18 cellular contexts compared by ENCODE assay signal in the genomic region with DNA sequence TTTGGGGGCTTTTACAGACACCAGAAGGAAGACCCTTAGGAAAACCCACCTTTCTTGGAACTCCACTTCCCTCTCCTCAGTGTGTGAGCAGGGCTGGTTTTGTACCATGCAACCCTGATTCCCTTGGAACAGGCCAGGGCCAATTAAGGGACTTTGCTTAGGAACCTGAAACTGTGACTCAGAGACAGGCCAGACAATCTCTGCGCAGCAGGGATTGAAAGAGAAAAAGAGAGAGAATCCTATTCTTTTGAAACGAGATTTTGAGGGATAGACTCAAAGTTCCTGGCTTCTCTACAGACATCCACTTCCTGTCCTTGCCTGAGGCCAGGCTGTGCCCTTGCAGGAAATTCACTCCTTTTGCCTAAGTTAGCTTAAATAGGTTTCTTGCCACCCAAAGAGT. TPM values are rescaled to one million over a fixed set of nuclear protein-coding genes. Genes with fewer than 3 reads are reported as not detected.
DNase-seq lines count a peak whose midpoint lies in the region; ATAC-seq and TF ChIP-seq lines count a peak whose summit lies in the region.
"Had no signal": no experiment of that assay in that cellular context is flagged by ENCODE, and none has a peak within 500 bp of the region (broad histone marks: within the 10 kb centered on the region; RNA-seq: fewer than 3 reads in every experiment).

No MANE protein-coding gene starts in this region.

- H3K4me1 ChIP-seq in mesodermal cell (ENCODE audit: control insufficient read depth, insufficient read depth, low read length, poor library complexity, severe bottlenecking) (peaks cover 15% of the 10 kb centered on the region), OCI-LY7 (ENCODE audit: insufficient read depth, low read length, poor library complexity, severe bottlenecking) (no peaks in the 10 kb centered on the region)
- H3K4me1 ChIP-seq: colonic mucosa had no signal

- no peak overlapping the region for H3K4me3 Mint-ChIP-seq in activated CD8-positive, alpha-beta T cell treated with anti-CD3 and anti-CD28 coated beads for 36 hours

- H3K4me2 ChIP-seq in OCI-LY7 (ENCODE audit: low read length) = no peak overlapping the region

- H3K27ac Mint-ChIP-seq in activated CD8-positive, alpha-beta T cell treated with anti-CD3 and anti-CD28 coated beads for 36 hours = no peak overlapping the region

- intact Hi-C loops in OCI-LY7 (cut with micrococcal nuclease; ENCODE audit: unreplicated experiment) = no loop called here
- intact Hi-C loops in activated CD8-positive, alpha-beta T cell treated with anti-CD3 and anti-CD28 coated beads for 36 hours (cut with micrococcal nuclease) = no loop called here

- H3K27ac ChIP-seq in mesodermal cell (ENCODE audit: low read depth, low read length, severe bottlenecking) (peak overlapping the region; percentile 62), OCI-LY7 (ENCODE audit: low read depth, low read length, poor library complexity, severe bottlenecking) (no peak overlapping the region)
- H3K27ac ChIP-seq: colonic mucosa, neutrophil had no signal

- H4K20me1 ChIP-seq in OCI-LY7 (ENCODE audit: insufficient read depth, low read length) = no peaks in the 10 kb centered on the region; the same call in 1 of the 2 replicates

- WGBS in mesodermal cell (ENCODE audit: insufficient coverage in 2 of 2), 2 experiments = 18 to 22% methylated on average over 2 of the region's 2 CpGs

- BruUV-seq in OCI-LY7 (replicated peaks; lab: Mats Ljungman, UMichigan) = no TSS peak

- ATAC-seq in activated CD8-positive, alpha-beta T cell treated with anti-CD3 and anti-CD28 coated beads for 36 hours = no peak
- ATAC-seq: right cardiac atrium had no signal

- H3K36me3 ChIP-seq in mesodermal cell (ENCODE audit: control insufficient read depth, insufficient read depth, low read length) = no peaks in the 10 kb centered on the region
- no peaks in the 10 kb centered on the region for H3K36me3 ChIP-seq in OCI-LY7 (ENCODE audit: insufficient read depth, low read length)
- H3K36me3 ChIP-seq: colonic mucosa, neutrophil had no signal

- CTCF ChIA-PET in OCI-LY7 (lab: Charles Lee; ENCODE audit: unreplicated experiment) = no interaction called here
- CTCF ChIA-PET in activated CD8-positive, alpha-beta T cell treated with anti-CD3 and anti-CD28 coated beads for 36 hours (lab: Charles Lee) = no interaction called here

- peaks cover 12% of the 10 kb centered on the region for H3K27me3 Mint-ChIP-seq in activated CD8-positive, alpha-beta T cell treated with anti-CD3 and anti-CD28 coated beads for 36 hours

- no peaks in the 10 kb centered on the region for H3K9me3 Mint-ChIP-seq in activated CD8-positive, alpha-beta T cell treated with anti-CD3 and anti-CD28 coated beads for 36 hours

- H3K36me3 Mint-ChIP-seq in activated CD8-positive, alpha-beta T cell treated with anti-CD3 and anti-CD28 coated beads for 36 hours (ENCODE audit: low read depth) = no peaks in the 10 kb centered on the region

- H2AFZ ChIP-seq in OCI-LY7 (ENCODE audit: low read length) = no peak overlapping the region

- H3K9me3 ChIP-seq in mesodermal cell (ENCODE audit: control insufficient read depth, low read length) = no peaks in the 10 kb centered on the region
- H3K9me3 ChIP-seq in OCI-LY7 (ENCODE audit: low read length) = no peaks in the 10 kb centered on the region
- H3K9me3 ChIP-seq: colonic mucosa, neutrophil had no signal

- H3K79me2 ChIP-seq in OCI-LY7 (ENCODE audit: insufficient read depth, low read depth, low read length) = no peaks in the 10 kb centered on the region

- TF ChIP-seq CTCF in cardiac fibroblast (IDR thresholded peaks at IDR 0.05; ENCODE audit: low read depth, low read length) (no peak), OCI-LY7 (conservative IDR thresholded peaks at IDR 0.05; ENCODE audit: low read length) (no peak)
- TF ChIP-seq CTCF in activated CD8-positive, alpha-beta T cell treated with anti-CD3 and anti-CD28 coated beads for 36 hours (IDR thresholded peaks at IDR 0.05) = no peak

- POLR2A ChIA-PET in OCI-LY7 (lab: Charles Lee) = no interaction called here
- POLR2A ChIA-PET in activated CD8-positive, alpha-beta T cell treated with anti-CD3 and anti-CD28 coated beads for 36 hours (lab: Charles Lee) = no interaction called here

- no peaks in the 10 kb centered on the region for H3K4me1 Mint-ChIP-seq in activated CD8-positive, alpha-beta T cell treated with anti-CD3 and anti-CD28 coated beads for 36 hours (ENCODE audit: low read depth)

- no peaks in the 10 kb centered on the region for H3K9me2 ChIP-seq in OCI-LY7 (ENCODE audit: insufficient read depth, low read length)

- DNase-seq in COLO829 (ENCODE audit: low spot score) (peak; percentile 80), M059J (ENCODE audit: low read depth) (peak; percentile 61), cardiac fibroblast (ENCODE audit: low read depth in 2 of 2) (peak; percentile 15 to 37), OCI-LY7 (ENCODE audit: low spot score) (no peak), UCSD-AML1 (lab: John Stamatoyannopoulos, UW; ENCODE audit: unreplicated experiment) (no peak), NCI-H82 (lab: John Stamatoyannopoulos, UW) (no peak)
- DNase-seq in activated CD8-positive, alpha-beta T cell treated with anti-CD3 and anti-CD28 coated beads for 36 hours = no peak
- DNase-seq: activated CD4-positive, CD25-positive, alpha-beta regulatory T cell; AML-193; colonic mucosa; head of caudate nucleus; midbrain; NCI-H526; right cardiac atrium; RPMI8226; stimulated activated CD4-positive, alpha-beta T cell treated with anti-CD3 and anti-CD28 coated beads, Interleukin-1b, Interleukin-23, amount 100 ng/mL, for 48 hours had no signal

- H3K4me3 ChIP-seq in cardiac fibroblast (replicated peaks in 1 of 2; ENCODE audit: low read depth in 2 of 2, low read length in 2 of 2) (no peak overlapping the region), mesodermal cell (ENCODE audit: extremely low read depth, insufficient read depth, low read length, poor library complexity, severe bottlenecking) (no peak overlapping the region), OCI-LY7 (ENCODE audit: low read depth, low read length, poor library complexity, severe bottlenecking) (no peak overlapping the region)
- H3K4me3 ChIP-seq: colonic mucosa had no signal

RNA-seq across cellular contexts. Expression of a gene that starts 23.1 kb away (rescaled TPM):
- total RNA-seq in M059J (2014; rRNA removed; shearing (Covaris generic)) = 56.8 and 83.4 TPM in 2 replicates
- polyA plus RNA-seq in mesodermal cell (2013, experiment 1 of 2) = 50.5 TPM
- 50.3 TPM for polyA plus RNA-seq in mesodermal cell (2013, experiment 2 of 2)
- 4.9 and 5.7 TPM in 2 replicates for total RNA-seq in OCI-LY7 (2014; rRNA removed; shearing (Covaris generic))
- 6.5 and 7.9 TPM in 2 replicates for total RNA-seq in OCI-LY7 (2022)
- total RNA-seq in activated CD8-positive, alpha-beta T cell treated with anti-CD3 and anti-CD28 coated beads for 36 hours = 1 to 10 TPM; 6.2 to 6.9 TPM

Comparison
In these comparisons a context has a peak if more than half of its experiments do, and no peak if none do; other contexts are left out.
1. DNase-seq: peak in COLO829 (single experiment), M059J (single experiment) and cardiac fibroblast (2 of 2); none in OCI-LY7 (single experiment), activated CD8-positive, alpha-beta T cell treated with anti-CD3 and anti-CD28 coated beads for 36 hours (single experiment), UCSD-AML1 (single experiment) and NCI-H82 (single experiment).